In genomic region chr18:46917808-46918600, GRCh38 we compare ENCODE assay signal across 8 cellular contexts. TPM values are rescaled to one million over a fixed set of nuclear protein-coding genes. Genes with fewer than 3 reads are reported as not detected.
DNase-seq lines count a peak whose midpoint lies in the region; ATAC-seq and TF ChIP-seq lines count a peak whose summit lies in the region.

No MANE protein-coding gene starts in this region.

- H3K4me1 Mint-ChIP-seq in activated naive CD4-positive, alpha-beta T cell treated with anti-CD3 and anti-CD28 coated beads for 36 hours (ENCODE audit: low read depth), result peaks cover 44% of the 10 kb centered on the region

- H3K27ac Mint-ChIP-seq in activated naive CD4-positive, alpha-beta T cell treated with anti-CD3 and anti-CD28 coated beads for 36 hours, result peak overlapping the region; percentile 86

- H3K9me3 Mint-ChIP-seq in activated naive CD4-positive, alpha-beta T cell treated with anti-CD3 and anti-CD28 coated beads for 36 hours, result no peaks in the 10 kb centered on the region

- H3K36me3 Mint-ChIP-seq in activated naive CD4-positive, alpha-beta T cell treated with anti-CD3 and anti-CD28 coated beads for 36 hours (ENCODE audit: low read depth), result no peaks in the 10 kb centered on the region

- no peaks in the 10 kb centered on the region for H3K27me3 Mint-ChIP-seq in activated naive CD4-positive, alpha-beta T cell treated with anti-CD3 and anti-CD28 coated beads for 36 hours (ENCODE audit: low read depth)

- TF ChIP-seq CTCF in GM20000 (IDR thresholded peaks at IDR 0.05; ENCODE audit: extremely low read depth, missing control alignments), result no peak

- CTCF ChIA-PET in activated naive CD4-positive, alpha-beta T cell treated with anti-CD3 and anti-CD28 coated beads for 36 hours (lab: Charles Lee), result no interaction called here

- H3K27ac ChIP-seq in KOPT-K1 (ENCODE audit: low read depth, low read length, poor library complexity, severe bottlenecking), result peak overlapping the region; percentile 83

- H3K9me3 ChIP-seq in KOPT-K1 (ENCODE audit: insufficient read depth, low read length, poor library complexity, severe bottlenecking), result no peaks in the 10 kb centered on the region

- DNase-seq in DMS114 treated with DMSO at 0.1 percent for 48 hours (lab: John Stamatoyannopoulos, UW; ENCODE audit: unreplicated experiment) (peak; percentile 33), GM20000 (ENCODE audit: low spot score) (peak; percentile 59), head of caudate nucleus (peak in 34 of 42 donors; percentile 6 to 69 (median 30)), pons (ENCODE audit: low spot score) (peak; percentile 42), NCI-H1436 (lab: John Stamatoyannopoulos, UW) (no peak)
- DNase-seq in activated naive CD4-positive, alpha-beta T cell treated with anti-CD3 and anti-CD28 coated beads for 36 hours, result peak; percentile 29

- H3K4me3 Mint-ChIP-seq in activated naive CD4-positive, alpha-beta T cell treated with anti-CD3 and anti-CD28 coated beads for 36 hours, result peak overlapping the region; percentile 86

- H3K36me3 ChIP-seq in KOPT-K1 (ENCODE audit: insufficient read depth, low read length), result no peaks in the 10 kb centered on the region

- no peak for ATAC-seq in GM21576 (IDR thresholded peaks at IDR 0.05; ENCODE audit: unreplicated experiment)

- intact Hi-C loops in activated naive CD4-positive, alpha-beta T cell treated with anti-CD3 and anti-CD28 coated beads for 36 hours (cut with micrococcal nuclease), result loop anchor here (1.0 to 10.0 kb wide), 8 partner anchors 27 to 821 kb away; partner anchors contain the start of genes ATP5F1A, HDHD2 and ST8SIA5
- intact Hi-C loops in head of caudate nucleus (cut with DNase I), result loop anchor here (10.0 kb wide), 1 partner anchor 163 kb away; the partner anchor contains the start of gene ST8SIA5

RNA-seq across cellular contexts. Expression of gene KATNAL2, which starts 0.6 kb away (rescaled TPM):
- under 1 TPM; 0.45 to 0.52 TPM for total RNA-seq in activated naive CD4-positive, alpha-beta T cell treated with anti-CD3 and anti-CD28 coated beads for 36 hours

RNA-seq across cellular contexts. Expression of gene PIAS2, which starts 0.7 kb away (rescaled TPM):
- 10 to 100 TPM; 21.9 to 23.4 TPM for total RNA-seq in activated naive CD4-positive, alpha-beta T cell treated with anti-CD3 and anti-CD28 coated beads for 36 hours
